ENCODE assay signal across 9 cellular contexts in the genomic region with DNA sequence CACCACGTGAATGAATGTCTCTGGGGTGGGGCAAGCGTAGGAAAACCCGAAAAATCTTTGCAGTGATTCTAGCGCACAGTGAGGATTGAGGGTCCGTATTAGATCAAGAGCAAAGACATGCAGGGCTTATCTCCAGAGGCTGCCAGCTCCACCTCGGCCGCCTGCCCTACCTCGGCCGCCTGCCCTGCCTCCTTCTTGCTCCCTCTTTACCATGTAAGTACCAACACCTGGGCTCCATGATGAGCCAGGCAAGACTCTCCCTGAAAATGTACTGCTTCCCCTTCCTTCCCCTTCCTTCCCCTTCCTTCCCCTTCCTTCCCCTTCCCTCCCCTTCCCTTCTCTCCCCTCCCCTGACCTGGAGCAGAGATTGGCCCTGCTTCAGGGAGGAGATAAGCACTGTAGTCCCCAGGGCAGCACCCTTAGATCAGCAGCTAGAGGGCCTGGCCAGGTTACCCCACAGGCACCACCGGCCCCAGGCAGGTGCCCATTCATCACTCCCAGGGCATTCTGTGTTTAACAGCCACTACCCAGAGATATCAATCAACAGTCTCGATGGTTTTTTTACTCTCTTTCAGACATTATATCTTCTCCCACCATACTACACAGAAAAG. TPM values are rescaled to one million over a fixed set of nuclear protein-coding genes. Genes with fewer than 3 reads are reported as not detected.
DNase-seq lines count a peak whose midpoint lies in the region; ATAC-seq, FAIRE-seq and TF ChIP-seq lines count a peak whose summit lies in the region.
"Had no signal": no experiment of that assay in that cellular context is flagged by ENCODE, and none has a peak within 500 bp of the region (broad histone marks: within the 10 kb centered on the region; RNA-seq: fewer than 3 reads in every experiment).

No MANE protein-coding gene starts in this region.

- CTCF ChIA-PET in Panc1 (lab: Charles Lee): no interaction called here

- POLR2A ChIA-PET in Panc1 (lab: Charles Lee): interaction anchor here (0.6 kb wide), 1 partner anchor 114 kb away, joined by 3 read pairs; no protein-coding TSS in a partner anchor

- no peaks in the 10 kb centered on the region; the same call in none of the 2 replicates for H3K36me3 ChIP-seq in Panc1 (ENCODE audit: control insufficient read depth, insufficient read depth, low read length)
- H3K36me3 ChIP-seq in gastroesophageal sphincter: peaks cover 0 to 39% of the 10 kb centered on the region in 2 donors
- no peaks in the 10 kb centered on the region for H3K36me3 ChIP-seq in gastrocnemius medialis

- ATAC-seq in Panc1: peak; percentile 45
- ATAC-seq in gastroesophageal sphincter: peak; percentile 15
- peak; percentile 5 to 14 for ATAC-seq in gastrocnemius medialis
- ATAC-seq in GM21528 (IDR thresholded peaks at IDR 0.05; ENCODE audit: low FRiP score, unreplicated experiment): no peak

- H3K27ac ChIP-seq in Panc1 (ENCODE audit: low read length): peak overlapping the region; percentile 39; the same call in 1 of the 2 replicates
- peak overlapping the region in 3 of 4 donors; percentile 6 to 72 (median 69) for H3K27ac ChIP-seq in gastroesophageal sphincter
- peak overlapping the region; percentile 82 to 90 (median 88) for H3K27ac ChIP-seq in gastrocnemius medialis

- no peak for FAIRE-seq in GM12892 (lab: Jason Lieb, UNC)
- FAIRE-seq: G401.6 had no signal

- H3K9me3 ChIP-seq in Panc1 (ENCODE audit: control insufficient read depth, insufficient read depth, low read depth, low read length) (no peaks in the 10 kb centered on the region), gastroesophageal sphincter (no peaks in the 10 kb centered on the region), gastrocnemius medialis (no peaks in the 10 kb centered on the region)

- WGBS in gastroesophageal sphincter (ENCODE audit: low coverage in 1 of 2), 2 donors: 84 to 88% methylated on average over 4 to 8 of the region's 11 CpGs

- H3K4me3 ChIP-seq in GM12864 (ENCODE audit: low read depth, low read length) (peak overlapping the region; percentile 41; the same call in 1 of the 2 replicates), Panc1 (ENCODE audit: low read depth in 2 of 2, low read length in 2 of 2) (no peak overlapping the region), gastroesophageal sphincter (no peak overlapping the region), gastrocnemius medialis (no peak overlapping the region)

- H3K4me1 ChIP-seq in Panc1 (ENCODE audit: control insufficient read depth, insufficient read depth, low read length): peaks cover 14% of the 10 kb centered on the region
- peaks cover 0 to 46% (median 17%) of the 10 kb centered on the region in 3 donors for H3K4me1 ChIP-seq in gastroesophageal sphincter
- peaks cover 36 to 67% of the 10 kb centered on the region in 2 donors for H3K4me1 ChIP-seq in gastrocnemius medialis

- intact Hi-C loops in Panc1 (cut with micrococcal nuclease; ENCODE audit: unreplicated experiment): no loop called here
- intact Hi-C loops in gastrocnemius medialis (cut with DNase I; ENCODE audit: low total_unique reads): no loop called here

- DNase-seq in GM12864 (ENCODE audit: low read depth) (no peak), Panc1 (ENCODE audit: low read depth, low spot score) (no peak), gastrocnemius medialis (peak in 1 of 2 donors; percentile 18), GM12892 (ENCODE audit: insufficient read length) (no peak), inferior parietal cortex (ENCODE audit: extremely low spot score) (no peak)
- DNase-seq: stimulated activated CD4-positive, alpha-beta T cell treated with anti-CD3 and anti-CD28 coated beads, Interleukin-2, amount 100 ng/mL, for 48 hours had no signal

- TF ChIP-seq CTCF in GM12864 (IDR thresholded peaks at IDR 0.05; ENCODE audit: low read depth, low read length, missing control alignments) (no peak), Panc1 (IDR thresholded peaks at IDR 0.05) (no peak), gastroesophageal sphincter (IDR thresholded peaks at IDR 0.05) (no peak), gastrocnemius medialis (IDR thresholded peaks at IDR 0.05 in 4 of 5, conservative IDR thresholded peaks at IDR 0.05 in 1 of 5) (no peak)

- no TSS peak for BruUV-seq in Panc1 (replicated peaks; lab: Mats Ljungman, UMichigan)

- H3K27me3 ChIP-seq in Panc1 (ENCODE audit: control insufficient read depth, insufficient read depth, low read length) (no peaks in the 10 kb centered on the region), gastroesophageal sphincter (no peaks in the 10 kb centered on the region), gastrocnemius medialis (no peaks in the 10 kb centered on the region)

- TF ChIP-seq EP300 in gastroesophageal sphincter (IDR thresholded peaks at IDR 0.05): no peak

- in situ Hi-C loops in Panc1 (cut with HindIII; ENCODE audit: low pct_unique_long_range_greater_than_20kb, low sequenced_read_pairs): no loop called here
- in situ Hi-C loops in gastrocnemius medialis (cut with MboI; ENCODE audit: low sequenced_read_pairs in 4 of 4): no loop called here

- TF ChIP-seq POLR2A in gastroesophageal sphincter (IDR thresholded peaks at IDR 0.05) (no peak), gastrocnemius medialis (IDR thresholded peaks at IDR 0.05) (no peak), GM12892 (IDR thresholded peaks at IDR 0.05; ENCODE audit: low read depth, low read length) (no peak)

RNA-seq across cellular contexts. Expression of a gene that starts 25.5 kb away (rescaled TPM):
- total RNA-seq in Panc1 (2021; ENCODE audit: unreplicated experiment) (11.5 TPM), gastroesophageal sphincter (1 to 10 TPM; 1.9 to 5.7 (median 3.3) TPM), gastrocnemius medialis (1 to 10 TPM in 3 of 4 donors, under 1 TPM in 1; 0.39 to 3.6 (median 1.2) TPM)
- polyA plus RNA-seq in Panc1 (2012; ENCODE audit: insufficient read length): 8.2 TPM
- polyA plus RNA-seq in GM12892 (2012; ENCODE audit: missing spikeins): 14.3 TPM
